ENCODE assay signal across 8 cellular contexts in genomic region chr3:14949126-14949525, GRCh38.
DNase-seq lines count a peak whose midpoint lies in the region; ATAC-seq and TF ChIP-seq lines count a peak whose summit lies in the region.

No MANE protein-coding gene starts in this region.

- TF ChIP-seq CTCF in GM12865 (IDR thresholded peaks at IDR 0.05; ENCODE audit: insufficient read depth, low read depth, low read length, missing control alignments) (no peak), VCaP (conservative IDR thresholded peaks at IDR 0.05) (no peak)

- H3K4me3 ChIP-seq in GM12865 (ENCODE audit: low read depth, low read length) = peak overlapping the region; percentile 89
- peak overlapping the region; percentile 90 for H3K4me3 ChIP-seq in skeletal muscle cell (ENCODE audit: low read depth, low read length)

- ATAC-seq in GM21515 (IDR thresholded peaks at IDR 0.05; ENCODE audit: unreplicated experiment) = no peak

- peak overlapping the region; percentile 100 for H3K27ac ChIP-seq in VCaP

- no peak for DNase-seq in GM12865 (ENCODE audit: low read depth)
- peak; percentile 17 for DNase-seq in foreskin melanocyte
- DNase-seq in skeletal muscle cell (ENCODE audit: low read depth) = no peak
- DNase-seq in NCI-H345 treated with DMSO at 0.1 percent for 48 hours (lab: John Stamatoyannopoulos, UW; ENCODE audit: unreplicated experiment) = no peak
- DNase-seq in NCI-H748 (lab: John Stamatoyannopoulos, UW; ENCODE audit: unreplicated experiment) = no peak
- DNase-seq in NCI-H2227 (lab: John Stamatoyannopoulos, UW; ENCODE audit: unreplicated experiment) = no peak
